ENCODE assay signal across 9 cellular contexts in genomic region chr22:25939384-25939783, GRCh38.
"Had no signal": no experiment of that assay in that cellular context is flagged by ENCODE, and none has a peak within 500 bp of the region (broad histone marks: within the 10 kb centered on the region; RNA-seq: fewer than 3 reads in every experiment).

No MANE protein-coding gene starts in this region.

- H3K9ac ChIP-seq: KMS-11 had no signal

- H3K4me3 ChIP-seq: GM23338 had no signal

- DNase-seq: H9, HCEC 1CT, IMR-90, KBM-7 had no signal

- ATAC-seq: GM23338 had no signal

- H3K4me2 ChIP-seq: GM23338, KMS-11 had no signal

- H2AFZ ChIP-seq: GM23338 had no signal

- H3K27ac ChIP-seq: KMS-11 had no signal

- FAIRE-seq: H1, H54, HTR-8/SVneo had no signal
